8 cellular contexts compared by ENCODE assay signal in genomic region chr3:47578691-47579632, GRCh38. TPM values are rescaled to one million over a fixed set of nuclear protein-coding genes. Genes with fewer than 3 reads are reported as not detected.
DNase-seq lines count a peak whose midpoint lies in the region; TF ChIP-seq lines count a peak whose summit lies in the region.

A gene with protein sequence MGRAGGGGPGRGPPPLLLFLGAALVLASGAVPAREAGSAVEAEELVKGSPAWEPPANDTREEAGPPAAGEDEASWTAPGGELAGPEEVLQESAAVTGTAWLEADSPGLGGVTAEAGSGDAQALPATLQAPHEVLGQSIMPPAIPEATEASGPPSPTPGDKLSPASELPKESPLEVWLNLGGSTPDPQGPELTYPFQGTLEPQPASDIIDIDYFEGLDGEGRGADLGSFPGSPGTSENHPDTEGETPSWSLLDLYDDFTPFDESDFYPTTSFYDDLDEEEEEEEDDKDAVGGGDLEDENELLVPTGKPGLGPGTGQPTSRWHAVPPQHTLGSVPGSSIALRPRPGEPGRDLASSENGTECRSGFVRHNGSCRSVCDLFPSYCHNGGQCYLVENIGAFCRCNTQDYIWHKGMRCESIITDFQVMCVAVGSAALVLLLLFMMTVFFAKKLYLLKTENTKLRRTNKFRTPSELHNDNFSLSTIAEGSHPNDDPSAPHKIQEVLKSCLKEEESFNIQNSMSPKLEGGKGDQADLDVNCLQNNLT (minus strand): TSS chr3:47578865. CDS start chr3:47578693, 172 bp downstream.

- no peaks in the 10 kb centered on the region for H3K36me3 ChIP-seq in effector memory CD4-positive, alpha-beta T cell (ENCODE audit: control insufficient read depth, insufficient read depth, low read length)
- no peaks in the 10 kb centered on the region for H3K36me3 ChIP-seq in testis (ENCODE audit: low read depth, missing control alignments)

- no peaks in the 10 kb centered on the region for H3K27me3 ChIP-seq in effector memory CD4-positive, alpha-beta T cell (replicated peaks; ENCODE audit: control insufficient read depth, insufficient read depth, low read length, poor library complexity, severe bottlenecking)
- H3K27me3 ChIP-seq in testis, result no peaks in the 10 kb centered on the region

- no peaks in the 10 kb centered on the region for H3K9me3 ChIP-seq in effector memory CD4-positive, alpha-beta T cell (ENCODE audit: control insufficient read depth, low read length)
- no peaks in the 10 kb centered on the region for H3K9me3 ChIP-seq in testis

- H3K4me3 ChIP-seq in effector memory CD4-positive, alpha-beta T cell (ENCODE audit: insufficient read depth, low read depth, low read length, poor library complexity, severe bottlenecking), result peak within 1 kb of the TSS; percentile 63
- peak within 1 kb of the TSS; percentile 51 to 64 for H3K4me3 ChIP-seq in testis

- TF ChIP-seq POLR2A in testis (IDR thresholded peaks at IDR 0.05), result no peak

- intact Hi-C loops in testis (cut with DNase I; ENCODE audit: low total_unique reads), result no loop called here

- POLR2A ChIA-PET in HEK293T (lab: Yijun Ruan, JAX), result interaction anchor here (1.0 kb wide), 1 partner anchor 8 kb away, joined by 4 read pairs; no protein-coding TSS in a partner anchor

- TF ChIP-seq CTCF in testis (IDR thresholded peaks at IDR 0.05), result no peak

- DNase-seq in Ammon's horn (ENCODE audit: low spot score) (peak; percentile 41), HEK293T (ENCODE audit: extremely low spot score) (peak; percentile 64), midbrain (lab: John Stamatoyannopoulos, UW) (peak; percentile 15), testis (no peak), NCI-H2107 treated with DMSO at 0.1 percent for 48 hours (lab: John Stamatoyannopoulos, UW; ENCODE audit: unreplicated experiment) (no peak), glomerular visceral epithelial cell (ENCODE audit: extremely low spot score) (no peak)
- DNase-seq in activated CD4-positive, alpha-beta T cell treated with anti-CD3 and anti-CD28 coated beads for 48 hours, result peak; percentile 23
- peak; percentile 2 to 12 (median 6) for DNase-seq in effector memory CD4-positive, alpha-beta T cell

- 4% methylated on average over 76 of the region's 121 CpGs; no CpG with 5 or more reads in 1 of the 2 donors for WGBS in testis, 2 donors

- peaks cover 6% of the 10 kb centered on the region for H3K4me1 ChIP-seq in effector memory CD4-positive, alpha-beta T cell (ENCODE audit: control insufficient read depth, insufficient read depth, low read length, poor library complexity, severe bottlenecking)
- peaks cover 7% of the 10 kb centered on the region for H3K4me1 ChIP-seq in testis

- H3K27ac ChIP-seq in effector memory CD4-positive, alpha-beta T cell (ENCODE audit: insufficient read depth, low read length, poor library complexity, severe bottlenecking), result no peak within 1 kb of the TSS
- H3K27ac ChIP-seq in testis, result no peak within 1 kb of the TSS

- CTCF ChIA-PET in HEK293T (lab: Yijun Ruan, JAX), result no interaction called here

TF ChIP-seq in HEK293T, 16 proteins besides CTCF, POLR2A, EP300 and RAD21:
- TF ChIP-seq L3MBTL2 (conservative IDR thresholded peaks at IDR 0.05) (peak; percentile 43), ELF4 (IDR thresholded peaks at IDR 0.05) (no peak)
TF ChIP-seq in HEK293T: peak in this region for 1.

RNA-seq across cellular contexts. Expression of the gene that starts here (rescaled TPM):
- total RNA-seq in testis, result 1 to 10 TPM; 2.4 to 2.7 TPM
- 4.9 TPM for polyA plus RNA-seq in testis (ENCODE audit: insufficient read depth, low read depth, low replicate concordance)

Comparison
In these comparisons a context has a peak if more than half of its experiments do, and no peak if none do; other contexts are left out.
1. DNase-seq: peak in Ammon's horn (single experiment), HEK293T (single experiment), activated CD4-positive, alpha-beta T cell treated with anti-CD3 and anti-CD28 coated beads for 48 hours (single experiment), effector memory CD4-positive, alpha-beta T cell (3 of 3) and midbrain (single experiment); none in testis (single experiment), NCI-H2107 treated with DMSO at 0.1 percent for 48 hours (single experiment) and glomerular visceral epithelial cell (single experiment).